Comparison of ENCODE assay signal across 31 cellular contexts in the genomic region with DNA sequence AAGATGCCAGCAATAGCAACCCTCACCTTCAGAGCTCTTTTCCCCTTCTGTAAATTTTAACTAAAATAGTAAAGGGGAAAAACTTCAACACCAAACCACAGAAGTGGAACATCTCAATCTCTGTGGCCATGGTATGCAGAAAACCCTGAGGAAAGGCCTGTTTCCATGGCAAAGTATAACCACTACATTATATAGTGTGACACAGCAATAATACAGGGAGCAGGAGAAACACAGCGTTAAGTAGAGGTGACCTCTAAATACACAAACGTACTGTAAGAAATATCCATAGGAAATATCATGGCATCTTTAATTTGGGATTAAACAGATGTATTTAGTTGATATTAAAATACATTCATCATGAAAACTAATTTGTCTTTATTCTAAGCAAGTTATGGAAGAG.
"Had no signal": no experiment of that assay in that cellular context is flagged by ENCODE, and none has a peak within 500 bp of the region (broad histone marks: within the 10 kb centered on the region; RNA-seq: fewer than 3 reads in every experiment).

No MANE protein-coding gene starts in this region.

- H3K4me3 ChIP-seq: coronary artery, esophagus squamous epithelium, gastroesophageal sphincter, heart right ventricle had no signal

- H3K27me3 ChIP-seq: brain microvascular endothelial cell, esophagus squamous epithelium, gastroesophageal sphincter, heart right ventricle had no signal

- H3K4me1 Mint-ChIP-seq: activated B cell treated with CpG ODN at 0.5 μM for 24 hours; activated naive CD4-positive, alpha-beta T cell treated with anti-CD3 and anti-CD28 coated beads, Interleukin-2, amount 50 U/mL, for 24 hours; activated naive CD8-positive, alpha-beta T cell treated with anti-CD3 and anti-CD28 coated beads, Interleukin-2, amount 10 ng/mL, durations not matched to agents 7 days and 5 days; activated T-helper 17 cell treated with anti-CD3 and anti-CD28 coated beads, Interleukin-2, amount 50 U/mL, for 72 hours; central memory CD8-positive, alpha-beta T cell; T-helper 17 cell had no signal

- H3K4me3 Mint-ChIP-seq: activated B cell treated with CpG ODN at 0.5 μM for 24 hours; activated CD8-positive, alpha-beta T cell treated with anti-CD3 and anti-CD28 coated beads for 36 hours; activated naive CD4-positive, alpha-beta T cell treated with anti-CD3 and anti-CD28 coated beads, Interleukin-2, amount 50 U/mL, for 24 hours; activated naive CD8-positive, alpha-beta T cell treated with anti-CD3 and anti-CD28 coated beads, Interleukin-2, amount 10 ng/mL, durations not matched to agents 7 days and 5 days; activated T-cell treated with anti-CD3 and anti-CD28 coated beads, Interleukin-2, amount 50 U/mL, for 4 hours; activated T-helper 17 cell treated with anti-CD3 and anti-CD28 coated beads, Interleukin-2, amount 50 U/mL, for 72 hours; central memory CD8-positive, alpha-beta T cell; dendritic cell treated with granulocyte-macrophage colony-stimulating factor and Interleukin-4, amounts not matched to agents 40 ng/mL and 50 ng/mL, for 4 days; T-helper 17 cell; T-helper 2 cell treated with Interferon-gamma antibody and Interleukin-4, amounts not matched to agents 5 μg/mL and 100 μg/mL, for 36 hours had no signal

- DNase-seq: activated B cell treated with CpG ODN at 0.5 μM for 24 hours; activated CD4-positive, alpha-beta T cell treated with anti-CD3 and anti-CD28 coated beads for 48 hours; activated CD4-positive, alpha-beta T cell treated with anti-CD3 and anti-CD28 coated beads, Interleukin-2, amount 50 U/mL, for 1 hour; activated CD4-positive, alpha-beta T cell treated with anti-CD3 and anti-CD28 coated beads, Interleukin-2, amount 50 U/mL, for 48 hours; activated CD8-positive, alpha-beta memory T cell treated with anti-CD3 and anti-CD28 coated beads for 24 hours; activated CD8-positive, alpha-beta T cell treated with anti-CD3 and anti-CD28 coated beads for 36 hours; activated effector memory CD4-positive, alpha-beta T cell treated with Interleukin-2 at 50 U/mL for 16 hours; activated gamma-delta T cell treated with Interleukin-2 at 50 U/mL for 16 hours; activated naive CD4-positive, alpha-beta T cell treated with Interleukin-2 at 50 U/mL for 16 hours; activated naive CD8-positive, alpha-beta T cell treated with anti-CD3 and anti-CD28 coated beads, Interleukin-2, amount 10 ng/mL, durations not matched to agents 7 days and 5 days; activated T-cell treated with anti-CD3 and anti-CD28 coated beads, Interleukin-2, amount 50 U/mL, for 4 hours; amniotic stem cell; anterior cingulate cortex; brain microvascular endothelial cell; effector CD8-positive, alpha-beta T cell; esophagus squamous epithelium; foreskin melanocyte; heart right ventricle; T-helper 1 cell; T-helper 17 cell; T1000; WERI-Rb-1 had no signal

- H3K27me3 Mint-ChIP-seq: activated B cell treated with CpG ODN at 0.5 μM for 24 hours; activated T-helper 17 cell treated with anti-CD3 and anti-CD28 coated beads, Interleukin-2, amount 50 U/mL, for 72 hours; dendritic cell treated with granulocyte-macrophage colony-stimulating factor and Interleukin-4, amounts not matched to agents 40 ng/mL and 50 ng/mL, for 4 days; T-helper 17 cell had no signal

- H3K27ac Mint-ChIP-seq: activated B cell treated with CpG ODN at 0.5 μM for 24 hours; activated CD8-positive, alpha-beta T cell treated with anti-CD3 and anti-CD28 coated beads for 36 hours; activated naive CD4-positive, alpha-beta T cell treated with anti-CD3 and anti-CD28 coated beads, Interleukin-2, amount 50 U/mL, for 24 hours; activated naive CD8-positive, alpha-beta T cell treated with anti-CD3 and anti-CD28 coated beads, Interleukin-2, amount 10 ng/mL, durations not matched to agents 7 days and 5 days; activated T-helper 17 cell treated with anti-CD3 and anti-CD28 coated beads, Interleukin-2, amount 50 U/mL, for 72 hours; dendritic cell treated with granulocyte-macrophage colony-stimulating factor and Interleukin-4, amounts not matched to agents 40 ng/mL and 50 ng/mL, for 4 days; T-helper 17 cell; T-helper 2 cell treated with Interferon-gamma antibody and Interleukin-4, amounts not matched to agents 5 μg/mL and 100 μg/mL, for 36 hours had no signal

- H3K36me3 Mint-ChIP-seq: activated naive CD4-positive, alpha-beta T cell treated with anti-CD3 and anti-CD28 coated beads, Interleukin-2, amount 50 U/mL, for 24 hours; activated naive CD8-positive, alpha-beta T cell treated with anti-CD3 and anti-CD28 coated beads, Interleukin-2, amount 10 ng/mL, durations not matched to agents 7 days and 5 days had no signal

- H3K9me3 Mint-ChIP-seq: central memory CD8-positive, alpha-beta T cell had no signal

- ATAC-seq: activated CD4-positive, CD25-positive, alpha-beta regulatory T cell treated with anti-CD3 and anti-CD28 coated beads, Interleukin-2, amount 50 U/mL, for 24 hours; activated CD8-positive, alpha-beta T cell treated with anti-CD3 and anti-CD28 coated beads for 36 hours; activated T-cell treated with anti-CD3 and anti-CD28 coated beads, Interleukin-2, amount 50 U/mL, for 4 hours; activated T-helper 17 cell treated with anti-CD3 and anti-CD28 coated beads, Interleukin-2, amount 50 U/mL, for 72 hours; gastroesophageal sphincter; heart right ventricle; T-helper 17 cell had no signal

- H3K27ac ChIP-seq: brain microvascular endothelial cell, coronary artery, epithelial cell of prostate, esophagus squamous epithelium, gastroesophageal sphincter, heart right ventricle, WERI-Rb-1 had no signal
